ENCODE assay signal across 1 cellular context in genomic region chr6:157579467-157580031, GRCh38.
TF ChIP-seq lines count a peak whose summit lies in the region.

No MANE protein-coding gene starts in this region.

TF ChIP-seq in liver, 16 proteins besides CTCF, POLR2A, EP300 and RAD21 (continued from another document):
- TF ChIP-seq REST (IDR thresholded peaks at IDR 0.05) = no peak
- TF ChIP-seq ATF3 (IDR thresholded peaks at IDR 0.05) = peak; percentile 18
- TF ChIP-seq JUND (IDR thresholded peaks at IDR 0.05) = peak in 1 of 2 donors; percentile 36
- no peak for TF ChIP-seq MAX (IDR thresholded peaks at IDR 0.05)
